1 cellular context compared by ENCODE assay signal in the genomic region with DNA sequence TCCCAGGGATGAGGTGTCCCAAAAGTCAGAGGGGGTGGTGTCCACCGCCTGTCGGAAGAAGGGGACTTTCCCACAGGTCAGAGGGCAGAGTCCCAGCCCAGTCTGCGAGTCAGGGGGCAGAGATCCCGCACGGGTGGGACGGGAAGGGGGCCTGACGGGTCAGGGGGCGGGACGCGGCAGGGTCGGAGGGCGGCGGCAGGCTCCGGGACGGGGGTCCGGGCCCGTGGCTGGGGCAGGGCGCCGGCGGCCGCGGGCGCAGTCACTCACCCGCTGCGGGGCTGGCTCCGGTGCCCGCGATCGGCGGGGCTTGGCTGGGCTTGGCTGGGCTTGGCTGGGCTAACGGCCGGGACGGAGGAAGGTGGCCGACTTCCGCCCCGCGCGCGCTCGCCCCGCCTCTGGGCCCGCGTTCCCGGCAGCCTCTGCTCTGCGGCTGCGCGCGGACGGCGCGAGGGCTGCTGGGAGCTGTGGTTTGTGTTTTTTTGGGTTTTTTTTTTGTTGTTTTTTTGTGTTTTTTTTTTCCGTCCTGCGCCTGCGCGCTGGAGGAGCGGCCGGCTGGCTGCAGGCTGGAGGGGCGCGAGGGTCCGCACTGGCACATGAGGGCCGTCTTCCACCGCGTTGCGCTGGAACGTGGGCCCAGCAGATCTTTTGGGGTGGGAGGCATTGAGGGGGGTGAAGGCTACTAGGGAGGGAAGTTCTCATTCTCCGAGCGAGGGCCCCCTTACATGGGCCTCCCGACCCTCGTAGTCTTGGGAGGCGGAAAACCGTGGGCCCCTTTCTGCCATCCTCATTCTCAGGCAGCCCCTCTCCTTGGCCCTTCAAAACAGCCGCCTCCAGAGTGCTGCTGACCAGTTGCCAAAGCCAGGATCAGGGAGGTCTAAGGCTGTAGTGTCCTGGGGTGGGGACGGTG.
A peak's percentile ranks its signal among the peaks of the same experiment; 100 is the strongest.
TF ChIP-seq lines count a peak whose summit lies in the region.

CANT1 (minus strand) TSS at position 368 of the 907 bp plus-strand sequence. CDS start 12,142 bp downstream, outside the sequence.

TF ChIP-seq in GM23338, 12 proteins besides CTCF, POLR2A, EP300 and RAD21 (continued from another document):
- TF ChIP-seq, protein P1, sequence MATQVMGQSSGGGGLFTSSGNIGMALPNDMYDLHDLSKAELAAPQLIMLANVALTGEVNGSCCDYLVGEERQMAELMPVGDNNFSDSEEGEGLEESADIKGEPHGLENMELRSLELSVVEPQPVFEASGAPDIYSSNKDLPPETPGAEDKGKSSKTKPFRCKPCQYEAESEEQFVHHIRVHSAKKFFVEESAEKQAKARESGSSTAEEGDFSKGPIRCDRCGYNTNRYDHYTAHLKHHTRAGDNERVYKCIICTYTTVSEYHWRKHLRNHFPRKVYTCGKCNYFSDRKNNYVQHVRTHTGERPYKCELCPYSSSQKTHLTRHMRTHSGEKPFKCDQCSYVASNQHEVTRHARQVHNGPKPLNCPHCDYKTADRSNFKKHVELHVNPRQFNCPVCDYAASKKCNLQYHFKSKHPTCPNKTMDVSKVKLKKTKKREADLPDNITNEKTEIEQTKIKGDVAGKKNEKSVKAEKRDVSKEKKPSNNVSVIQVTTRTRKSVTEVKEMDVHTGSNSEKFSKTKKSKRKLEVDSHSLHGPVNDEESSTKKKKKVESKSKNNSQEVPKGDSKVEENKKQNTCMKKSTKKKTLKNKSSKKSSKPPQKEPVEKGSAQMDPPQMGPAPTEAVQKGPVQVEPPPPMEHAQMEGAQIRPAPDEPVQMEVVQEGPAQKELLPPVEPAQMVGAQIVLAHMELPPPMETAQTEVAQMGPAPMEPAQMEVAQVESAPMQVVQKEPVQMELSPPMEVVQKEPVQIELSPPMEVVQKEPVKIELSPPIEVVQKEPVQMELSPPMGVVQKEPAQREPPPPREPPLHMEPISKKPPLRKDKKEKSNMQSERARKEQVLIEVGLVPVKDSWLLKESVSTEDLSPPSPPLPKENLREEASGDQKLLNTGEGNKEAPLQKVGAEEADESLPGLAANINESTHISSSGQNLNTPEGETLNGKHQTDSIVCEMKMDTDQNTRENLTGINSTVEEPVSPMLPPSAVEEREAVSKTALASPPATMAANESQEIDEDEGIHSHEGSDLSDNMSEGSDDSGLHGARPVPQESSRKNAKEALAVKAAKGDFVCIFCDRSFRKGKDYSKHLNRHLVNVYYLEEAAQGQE (IDR thresholded peaks at IDR 0.05; ENCODE audit: unreplicated experiment) = no peak
- peak; percentile 20; the same call in 1 of the 2 replicates for TF ChIP-seq ETS1 (IDR thresholded peaks at IDR 0.05)
- no peak for TF ChIP-seq ZNF331 (CRISPR knock-in tag; IDR thresholded peaks at IDR 0.05; ENCODE audit: low read depth)
- TF ChIP-seq NANOG (IDR thresholded peaks at IDR 0.05; ENCODE audit: borderline replicate concordance) = no peak
- TF ChIP-seq CREB1 (CRISPR knock-in tag; IDR thresholded peaks at IDR 0.05; ENCODE audit: low read depth) = no peak
TF ChIP-seq in GM23338: peak in this region for 3.
